5 cellular contexts compared by ENCODE assay signal in genomic region chr17:66814570-66814969, GRCh38. TPM values are rescaled to one million over a fixed set of nuclear protein-coding genes. Genes with fewer than 3 reads are reported as not detected.
"Had no signal": no experiment of that assay in that cellular context is flagged by ENCODE, and none has a peak within 500 bp of the region (broad histone marks: within the 10 kb centered on the region; RNA-seq: fewer than 3 reads in every experiment).

No MANE protein-coding gene starts in this region.

- DNase-seq: H9, HCEC 1CT, IMR-90 had no signal

- H3K27ac Mint-ChIP-seq: GM23338, H9 had no signal

- ATAC-seq: GM23338 had no signal

- H3K4me3 Mint-ChIP-seq: GM23338, H9 had no signal

- H3K4me1 Mint-ChIP-seq: GM23338 had no signal

- H3K4me3 ChIP-seq: GM23338 had no signal

RNA-seq across cellular contexts. Expression of gene CACNG5, which starts 20.3 kb away (rescaled TPM):
- total RNA-seq: HT-29, IMR-90 had no signal
- polyA plus RNA-seq: IMR-90 had no signal
